ENCODE assay signal across 9 cellular contexts in genomic region chr3:49602877-49603411, GRCh38. TPM values are rescaled to one million over a fixed set of nuclear protein-coding genes. Genes with fewer than 3 reads are reported as not detected.
A peak's percentile ranks its signal among the peaks of the same experiment; 100 is the strongest.
DNase-seq lines count a peak whose midpoint lies in the region; ATAC-seq and TF ChIP-seq lines count a peak whose summit lies in the region.
"Had no signal": no experiment of that assay in that cellular context is flagged by ENCODE, and none has a peak within 500 bp of the region (broad histone marks: within the 10 kb centered on the region; RNA-seq: fewer than 3 reads in every experiment).

No MANE protein-coding gene starts in this region.

- no peak overlapping the region for H3K27ac ChIP-seq in ovary

- intact Hi-C loops in ovary (cut with DNase I), result no loop called here

- H3K27ac Mint-ChIP-seq in activated CD8-positive, alpha-beta T cell treated with anti-CD3 and anti-CD28 coated beads, Interleukin-2, amount 10 ng/mL, durations not matched to agents 7 days and 5 days, result peak overlapping the region; percentile 88

- 91 to 99% (median 93%) methylated on average over 5 of the region's 5 CpGs for WGBS in ovary, 3 donors

- CTCF ChIA-PET in activated CD8-positive, alpha-beta T cell treated with anti-CD3 and anti-CD28 coated beads, Interleukin-2, amount 10 ng/mL, durations not matched to agents 7 days and 5 days (lab: Charles Lee), result interaction anchor here (1.5 kb wide), 1 partner anchor 63 kb away, joined by 11 read pairs; no protein-coding TSS in a partner anchor

- no peaks in the 10 kb centered on the region for H3K4me1 ChIP-seq in ovary (ENCODE audit: insufficient read depth)

- no peaks in the 10 kb centered on the region for H3K36me3 Mint-ChIP-seq in activated CD8-positive, alpha-beta T cell treated with anti-CD3 and anti-CD28 coated beads, Interleukin-2, amount 10 ng/mL, durations not matched to agents 7 days and 5 days (ENCODE audit: low read depth)

- no peaks in the 10 kb centered on the region for H3K9me3 ChIP-seq in ovary

- no peaks in the 10 kb centered on the region for H3K27me3 Mint-ChIP-seq in activated CD8-positive, alpha-beta T cell treated with anti-CD3 and anti-CD28 coated beads, Interleukin-2, amount 10 ng/mL, durations not matched to agents 7 days and 5 days (ENCODE audit: low read depth)

- peaks cover 21% of the 10 kb centered on the region for H3K4me1 Mint-ChIP-seq in activated CD8-positive, alpha-beta T cell treated with anti-CD3 and anti-CD28 coated beads, Interleukin-2, amount 10 ng/mL, durations not matched to agents 7 days and 5 days (ENCODE audit: low read depth)

- ATAC-seq in activated CD8-positive, alpha-beta T cell treated with anti-CD3 and anti-CD28 coated beads, Interleukin-2, amount 10 ng/mL, durations not matched to agents 7 days and 5 days, result peak; percentile 98
- no peak for ATAC-seq in HG02763 (IDR thresholded peaks at IDR 0.05; ENCODE audit: unreplicated experiment)
- ATAC-seq: left colon had no signal

- DNase-seq in HK-2 (ENCODE audit: unreplicated experiment) (peak; percentile 40), H7 (no peak), GM19240 (ENCODE audit: insufficient read length, low spot score) (no peak), ovary (no peak)
- DNase-seq in activated CD8-positive, alpha-beta T cell treated with anti-CD3 and anti-CD28 coated beads, Interleukin-2, amount 10 ng/mL, durations not matched to agents 7 days and 5 days, result peak; percentile 81
- DNase-seq in effector CD8-positive, alpha-beta T cell (lab: John Stamatoyannopoulos, UW), result peak; percentile 7
- DNase-seq in stimulated activated CD4-positive, alpha-beta T cell treated with anti-CD3 and anti-CD28 coated beads, TNF-alpha, amount 100 ng/mL, for 1 hour (ENCODE audit: low read depth in 3 of 3, low spot score in 1 of 3), result peak; percentile 21 to 24 (median 21)

- peak overlapping the region; percentile 12 for H3K4me3 Mint-ChIP-seq in activated CD8-positive, alpha-beta T cell treated with anti-CD3 and anti-CD28 coated beads, Interleukin-2, amount 10 ng/mL, durations not matched to agents 7 days and 5 days

- H3K27me3 ChIP-seq in H7 (ENCODE audit: control insufficient read depth, insufficient read depth, low read length) (no peaks in the 10 kb centered on the region), ovary (no peaks in the 10 kb centered on the region)

- H3K36me3 ChIP-seq in H7 (replicated peaks; ENCODE audit: control insufficient read depth, insufficient read depth, low read length) (no peaks in the 10 kb centered on the region), ovary (no peaks in the 10 kb centered on the region)

- TF ChIP-seq POLR2A in ovary (IDR thresholded peaks at IDR 0.05), result no peak

- H3K4me3 ChIP-seq in H7 (ENCODE audit: insufficient read depth, low read depth, low read length), result no peak overlapping the region
- H3K4me3 ChIP-seq in ovary, result no peak overlapping the region

- no peak for TF ChIP-seq CTCF in ovary (IDR thresholded peaks at IDR 0.05)

- no peaks in the 10 kb centered on the region for H3K9me3 Mint-ChIP-seq in activated CD8-positive, alpha-beta T cell treated with anti-CD3 and anti-CD28 coated beads, Interleukin-2, amount 10 ng/mL, durations not matched to agents 7 days and 5 days (ENCODE audit: insufficient read depth)

- POLR2A ChIA-PET in activated CD8-positive, alpha-beta T cell treated with anti-CD3 and anti-CD28 coated beads, Interleukin-2, amount 10 ng/mL, durations not matched to agents 7 days and 5 days (lab: Charles Lee), result interaction anchor here (0.6 to 1.2 kb wide), 3 partner anchors 64 to 262 kb away, joined by 3 to 4 read pairs (median 3); partner anchors contain the start of genes RHOA and TCTA

- no peak for TF ChIP-seq EP300 in ovary (IDR thresholded peaks at IDR 0.05)

RNA-seq across cellular contexts. Expression of gene BSN, which starts 48.7 kb away (rescaled TPM):
- total RNA-seq in activated CD8-positive, alpha-beta T cell treated with anti-CD3 and anti-CD28 coated beads, Interleukin-2, amount 10 ng/mL, durations not matched to agents 7 days and 5 days, result under 1 TPM; 0.05 to 0.34 TPM
- 0.52 and 1.1 TPM in 2 replicates for total RNA-seq in H7 (2014; rRNA removed; shearing (Covaris generic))
- total RNA-seq in ovary, result 1 to 10 TPM in 2 of 7 donors, under 1 TPM in 5; 0.12 to 3.5 (median 0.83) TPM
- under 1 TPM; 0.13 to 0.41 TPM for polyA plus RNA-seq in ovary

Comparison
In these comparisons a context has a peak if more than half of its experiments do, and no peak if none do; other contexts are left out.
1. DNase-seq: peak in HK-2 (single experiment), activated CD8-positive, alpha-beta T cell treated with anti-CD3 and anti-CD28 coated beads, Interleukin-2, amount 10 ng/mL, durations not matched to agents 7 days and 5 days (single experiment), effector CD8-positive, alpha-beta T cell (single experiment) and stimulated activated CD4-positive, alpha-beta T cell treated with anti-CD3 and anti-CD28 coated beads, TNF-alpha, amount 100 ng/mL, for 1 hour (3 of 3); none in H7 (single experiment), GM19240 (single experiment) and ovary (0 of 5).